14 cellular contexts compared by ENCODE assay signal in genomic region chr3:155019576-155019975, GRCh38.
A peak's percentile ranks its signal among the peaks of the same experiment; 100 is the strongest.
DNase-seq lines count a peak whose midpoint lies in the region; ATAC-seq and TF ChIP-seq lines count a peak whose summit lies in the region.
"Had no signal": no experiment of that assay in that cellular context is flagged by ENCODE, and none has a peak within 500 bp of the region (broad histone marks: within the 10 kb centered on the region; RNA-seq: fewer than 3 reads in every experiment).

No MANE protein-coding gene starts in this region.

- H3K27ac ChIP-seq in lung (ENCODE audit: low read depth in 1 of 2, low read length in 1 of 2) (no peak overlapping the region), esophagus squamous epithelium (no peak overlapping the region)
- H3K27ac ChIP-seq: breast epithelium, SK-N-MC had no signal

- DNase-seq in AG10803 (ENCODE audit: low read depth) (peak; percentile 52), HT-29 (ENCODE audit: low spot score) (peak; percentile 75), choroid plexus epithelial cell (ENCODE audit: low read depth) (peak; percentile 40), lung (ENCODE audit: low spot score) (peak; percentile 41), T-cell (no peak), NCI-H187 (lab: John Stamatoyannopoulos, UW) (no peak), esophagus squamous epithelium (lab: John Stamatoyannopoulos, UW) (no peak)
- DNase-seq: activated naive CD4-positive, alpha-beta T cell treated with anti-CD3 and anti-CD28 coated beads for 36 hours; stimulated activated CD4-positive, alpha-beta T cell treated with anti-CD3 and anti-CD28 coated beads, Interleukin-1b, Interleukin-23, amount 100 ng/mL, for 48 hours; stimulated activated CD8-positive, alpha-beta memory T cell treated with anti-CD3 and anti-CD28 coated beads, Interleukin-4, amount 100 ng/mL, for 48 hours had no signal

- H3K27ac Mint-ChIP-seq in T-cell = no peak overlapping the region
- H3K27ac Mint-ChIP-seq: activated naive CD4-positive, alpha-beta T cell treated with anti-CD3 and anti-CD28 coated beads for 36 hours had no signal

- no peak for TF ChIP-seq CTCF in AG10803 (conservative IDR thresholded peaks at IDR 0.05; ENCODE audit: low read length)
- no peak for TF ChIP-seq CTCF in choroid plexus epithelial cell (conservative IDR thresholded peaks at IDR 0.05; ENCODE audit: low read depth, low read length)
- TF ChIP-seq CTCF in lung (IDR thresholded peaks at IDR 0.05; ENCODE audit: control extremely low read depth, extremely low read depth) = no peak
- no peak for TF ChIP-seq CTCF in esophagus squamous epithelium (IDR thresholded peaks at IDR 0.05)

- no peaks in the 10 kb centered on the region for H3K4me1 Mint-ChIP-seq in T-cell

- H3K27me3 ChIP-seq in lung (ENCODE audit: control insufficient read depth, insufficient read depth) (no peaks in the 10 kb centered on the region), esophagus squamous epithelium (no peaks in the 10 kb centered on the region)
- H3K27me3 ChIP-seq: breast epithelium had no signal

- no peak for TF ChIP-seq POLR2A in esophagus squamous epithelium (IDR thresholded peaks at IDR 0.05)

- intact Hi-C loops in esophagus squamous epithelium (cut with DNase I) = no loop called here

- WGBS in lung, 2 donors = 68 to 100% methylated on average over 1 of the region's 1 CpG
- 82 to 92% methylated on average over 1 of the region's 1 CpG for WGBS in esophagus squamous epithelium, 2 donors

- peaks cover 0 to 1% (median 0%) of the 10 kb centered on the region in 3 donors for H3K9me3 Mint-ChIP-seq in T-cell
- H3K9me3 Mint-ChIP-seq: activated naive CD4-positive, alpha-beta T cell treated with anti-CD3 and anti-CD28 coated beads for 36 hours had no signal

- H3K4me1 ChIP-seq in lung (ENCODE audit: control insufficient read depth in 2 of 2, insufficient read depth in 2 of 2, low read length in 2 of 2) (peaks cover 0 to 2% of the 10 kb centered on the region in 2 donors), esophagus squamous epithelium (no peaks in the 10 kb centered on the region)
- H3K4me1 ChIP-seq: breast epithelium had no signal

- H3K4me3 Mint-ChIP-seq in T-cell = no peak overlapping the region
- H3K4me3 Mint-ChIP-seq: activated naive CD4-positive, alpha-beta T cell treated with anti-CD3 and anti-CD28 coated beads for 36 hours had no signal

- H3K36me3 ChIP-seq in lung (ENCODE audit: control insufficient read depth in 2 of 2, insufficient read depth in 2 of 2, low read length in 2 of 2) = no peaks in the 10 kb centered on the region
- H3K36me3 ChIP-seq in esophagus squamous epithelium = no peaks in the 10 kb centered on the region
- H3K36me3 ChIP-seq: breast epithelium had no signal

- peak; percentile 64 for ATAC-seq in lung (ENCODE audit: insufficient read depth, low FRiP score)
- ATAC-seq in T-cell (replicated peaks in 1 of 4) = no peak
- no peak for ATAC-seq in GM21717 (IDR thresholded peaks at IDR 0.05; ENCODE audit: unreplicated experiment)
- ATAC-seq: GM12878 had no signal

- H3K9me3 ChIP-seq in lung (ENCODE audit: control insufficient read depth in 2 of 2, insufficient read depth in 1 of 2, low read length in 1 of 2) (no peaks in the 10 kb centered on the region), esophagus squamous epithelium (no peaks in the 10 kb centered on the region)
- H3K9me3 ChIP-seq: breast epithelium had no signal

- no peaks in the 10 kb centered on the region for H3K27me3 Mint-ChIP-seq in T-cell

- CTCF ChIA-PET in T-cell (lab: Charles Lee) = no interaction called here

- H3K36me3 Mint-ChIP-seq in T-cell = no peaks in the 10 kb centered on the region

- no peak overlapping the region for H3K4me3 ChIP-seq in AG10803 (ENCODE audit: low read length)
- no peak overlapping the region for H3K4me3 ChIP-seq in choroid plexus epithelial cell (ENCODE audit: low read depth, low read length)
- no peak overlapping the region for H3K4me3 ChIP-seq in lung
- no peak overlapping the region for H3K4me3 ChIP-seq in esophagus squamous epithelium
- H3K4me3 ChIP-seq: breast epithelium, GM12878, SK-N-MC had no signal

- POLR2A ChIA-PET in T-cell (lab: Charles Lee) = no interaction called here

Comparison
In these comparisons a context has a peak if more than half of its experiments do, and no peak if none do; other contexts are left out.
1. DNase-seq: peak in AG10803 (single experiment), HT-29 (single experiment), choroid plexus epithelial cell (single experiment) and lung (single experiment); none in T-cell (0 of 34), NCI-H187 (0 of 2) and esophagus squamous epithelium (single experiment).